ENCODE assay signal across 1 cellular context in the genomic region with DNA sequence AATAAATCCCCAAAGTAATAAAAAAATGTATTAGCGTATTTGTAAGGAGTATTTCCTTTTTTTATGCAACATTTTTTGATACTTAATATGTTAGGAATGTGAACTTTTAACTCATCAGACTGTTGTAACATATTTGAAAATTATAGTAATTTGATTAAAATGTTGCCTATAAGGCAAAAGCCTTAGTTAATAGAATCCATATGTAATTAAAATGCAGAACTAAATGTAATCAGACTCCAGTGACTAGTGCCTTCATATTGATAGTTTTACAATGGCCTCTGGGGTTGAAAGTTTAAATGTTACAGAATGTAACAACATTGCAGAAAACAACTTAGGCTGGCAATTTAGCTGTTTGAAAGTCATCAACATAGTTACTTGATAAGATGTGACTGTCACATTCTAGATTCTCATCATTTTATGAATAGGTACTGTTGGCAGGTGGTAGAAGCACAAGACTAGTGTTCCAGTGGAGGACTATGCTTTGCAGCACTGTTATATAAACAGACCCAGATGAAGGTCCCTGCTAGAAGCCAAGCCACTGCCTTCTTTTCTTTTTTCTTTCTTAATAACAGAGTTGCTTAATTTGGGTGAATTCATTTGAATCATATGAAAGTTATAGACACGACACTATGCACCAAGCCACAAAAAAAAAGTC.
TF ChIP-seq lines count a peak whose summit lies in the region.

No MANE protein-coding gene starts in this region.

TF ChIP-seq in SK-N-SH, 30 proteins besides CTCF, POLR2A, EP300 and RAD21 (continued from another document):
- TF ChIP-seq, protein P1, sequence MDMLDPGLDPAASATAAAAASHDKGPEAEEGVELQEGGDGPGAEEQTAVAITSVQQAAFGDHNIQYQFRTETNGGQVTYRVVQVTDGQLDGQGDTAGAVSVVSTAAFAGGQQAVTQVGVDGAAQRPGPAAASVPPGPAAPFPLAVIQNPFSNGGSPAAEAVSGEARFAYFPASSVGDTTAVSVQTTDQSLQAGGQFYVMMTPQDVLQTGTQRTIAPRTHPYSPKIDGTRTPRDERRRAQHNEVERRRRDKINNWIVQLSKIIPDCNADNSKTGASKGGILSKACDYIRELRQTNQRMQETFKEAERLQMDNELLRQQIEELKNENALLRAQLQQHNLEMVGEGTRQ (IDR thresholded peaks at IDR 0.05; ENCODE audit: borderline replicate concordance, low read depth, low read length): no peak
- TF ChIP-seq TCF12 (IDR thresholded peaks at IDR 0.05): no peak
- TF ChIP-seq POLR2AphosphoS5 (IDR thresholded peaks at IDR 0.05; ENCODE audit: low read depth, low read length): no peak
- TF ChIP-seq, protein P2, sequence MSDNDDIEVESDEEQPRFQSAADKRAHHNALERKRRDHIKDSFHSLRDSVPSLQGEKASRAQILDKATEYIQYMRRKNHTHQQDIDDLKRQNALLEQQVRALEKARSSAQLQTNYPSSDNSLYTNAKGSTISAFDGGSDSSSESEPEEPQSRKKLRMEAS (IDR thresholded peaks at IDR 0.05; ENCODE audit: low read depth): no peak
- TF ChIP-seq EZH2phosphoT487 (IDR thresholded peaks at IDR 0.05; ENCODE audit: borderline replicate concordance, low read depth): no peak
- TF ChIP-seq NRF1 (IDR thresholded peaks at IDR 0.05; ENCODE audit: low read depth, low read length): no peak
- TF ChIP-seq, protein P3, sequence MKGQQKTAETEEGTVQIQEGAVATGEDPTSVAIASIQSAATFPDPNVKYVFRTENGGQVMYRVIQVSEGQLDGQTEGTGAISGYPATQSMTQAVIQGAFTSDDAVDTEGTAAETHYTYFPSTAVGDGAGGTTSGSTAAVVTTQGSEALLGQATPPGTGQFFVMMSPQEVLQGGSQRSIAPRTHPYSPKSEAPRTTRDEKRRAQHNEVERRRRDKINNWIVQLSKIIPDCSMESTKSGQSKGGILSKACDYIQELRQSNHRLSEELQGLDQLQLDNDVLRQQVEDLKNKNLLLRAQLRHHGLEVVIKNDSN (IDR thresholded peaks at IDR 0.05; ENCODE audit: borderline replicate concordance, low read depth): no peak
- no peak for TF ChIP-seq FOXJ3 (CRISPR knock-in tag; IDR thresholded peaks at IDR 0.05)
- TF ChIP-seq NFIC (IDR thresholded peaks at IDR 0.05; ENCODE audit: borderline replicate concordance): no peak
